ENCODE assay signal across 17 cellular contexts in the genomic region with DNA sequence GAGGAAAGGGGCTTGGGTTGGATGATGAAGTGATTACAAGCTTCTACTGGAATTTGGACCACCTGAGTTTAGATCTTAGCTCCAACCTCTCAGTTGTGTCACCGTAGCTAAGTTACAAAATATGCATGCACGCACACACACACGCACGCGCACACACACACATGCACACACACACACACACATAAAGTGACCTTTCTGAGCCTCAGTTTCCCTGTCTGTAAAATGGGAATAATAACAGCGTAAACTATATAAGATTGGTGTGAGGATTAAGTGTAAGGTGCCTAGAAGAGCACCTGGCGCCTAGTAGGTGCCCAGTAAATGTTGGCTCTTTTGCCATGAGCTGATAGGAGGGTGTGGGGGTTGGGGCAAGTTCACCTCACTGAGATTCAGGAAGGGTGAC. TPM values are rescaled to one million over a fixed set of nuclear protein-coding genes. Genes with fewer than 3 reads are reported as not detected.
"Had no signal": no experiment of that assay in that cellular context is flagged by ENCODE, and none has a peak within 500 bp of the region (broad histone marks: within the 10 kb centered on the region; RNA-seq: fewer than 3 reads in every experiment).

No MANE protein-coding gene starts in this region.

- H3K27ac ChIP-seq: vagina had no signal

- H3K27me3 ChIP-seq: testis, vagina had no signal

- H3K9me3 ChIP-seq: testis, vagina had no signal

- DNase-seq: activated B cell treated with CpG ODN at 0.5 μM for 24 hours; activated CD4-positive, alpha-beta T cell treated with anti-CD3 and anti-CD28 coated beads for 4 hours; activated CD8-positive, alpha-beta T cell treated with anti-CD3 and anti-CD28 coated beads for 36 hours; activated naive CD4-positive, alpha-beta T cell treated with Interleukin-2 at 50 U/mL for 16 hours; activated naive CD8-positive, alpha-beta T cell treated with anti-CD3 and anti-CD28 coated beads, Interleukin-2, amount 10 ng/mL, durations not matched to agents 7 days and 5 days; activated T-cell treated with anti-CD3 and anti-CD28 coated beads, Interleukin-2, amount 50 U/mL, for 24 hours; immature natural killer cell; kidney glomerular epithelial cell; midbrain; nephron progenitor cell; retina; T-helper 1 cell; T-helper 9 cell had no signal

- ATAC-seq: activated CD8-positive, alpha-beta T cell treated with anti-CD3 and anti-CD28 coated beads for 36 hours had no signal

- H3K4me3 ChIP-seq: lung, testis, vagina had no signal

- H3K36me3 ChIP-seq: vagina had no signal

RNA-seq across cellular contexts. Expression of gene AQP1, which starts 12.6 kb away (rescaled TPM):
- total RNA-seq: activated T-helper 2 cell treated with anti-CD3 and anti-CD28 coated beads, Interferon-gamma antibody, Interleukin-2, Interleukin-4, amounts not matched to agents 10 μg/mL and 5 μg/mL and 100 μg/mL, durations not matched to agents 14 hours and 24 hours and 36 hours had no signal
